In genomic region chr1:109959632-109959973, GRCh38 we compare ENCODE assay signal across 2 cellular contexts.
TF ChIP-seq lines count a peak whose summit lies in the region.

No MANE protein-coding gene starts in this region.

TF ChIP-seq in HCT116, 20 proteins besides CTCF, POLR2A, EP300 and RAD21:
- TF ChIP-seq REST (IDR thresholded peaks at IDR 0.05; ENCODE audit: low read depth), result no peak
- TF ChIP-seq EGR1 (IDR thresholded peaks at IDR 0.05; ENCODE audit: low read depth), result no peak
- TF ChIP-seq MAX (IDR thresholded peaks at IDR 0.05), result no peak
- TF ChIP-seq FOSL1 (IDR thresholded peaks at IDR 0.05; ENCODE audit: low read depth), result no peak
- TF ChIP-seq EZH2 (IDR thresholded peaks at IDR 0.05), result no peak
- TF ChIP-seq SP1 (IDR thresholded peaks at IDR 0.05; ENCODE audit: low read depth), result no peak
- no peak for TF ChIP-seq ELF1 (IDR thresholded peaks at IDR 0.05; ENCODE audit: borderline replicate concordance, low read depth)
- TF ChIP-seq ZBTB33 (IDR thresholded peaks at IDR 0.05; ENCODE audit: extremely low read depth, insufficient replicate concordance, low read length), result no peak
- TF ChIP-seq SIN3A (IDR thresholded peaks at IDR 0.05; ENCODE audit: low read depth), result no peak
- no peak for TF ChIP-seq JUND (IDR thresholded peaks at IDR 0.05)
- TF ChIP-seq TCF7L2 (IDR thresholded peaks at IDR 0.05; ENCODE audit: borderline replicate concordance, extremely low read depth, insufficient read depth, insufficient read length), result no peak
- TF ChIP-seq EZH2phosphoT487 (IDR thresholded peaks at IDR 0.05; ENCODE audit: borderline replicate concordance), result no peak

TF ChIP-seq in HepG2, 621 proteins besides CTCF, POLR2A, EP300 and RAD21:
- 0 out of 4 replicates have a peak, but pooled peaks of 1 of the 2 experiments have one; percentile 7 for TF ChIP-seq HMGXB4 (CRISPR knock-in tag; IDR thresholded peaks at IDR 0.05; ENCODE audit: borderline replicate concordance in 1 of 2, low read depth in 1 of 2)
- TF ChIP-seq CHD4 (IDR thresholded peaks at IDR 0.05; ENCODE audit: borderline replicate concordance, low read length), result no peak
- TF ChIP-seq SP4 (CRISPR knock-in tag; IDR thresholded peaks at IDR 0.05), result 0 out of 2 replicates have a peak, but pooled peaks have one; percentile 30
- no peak for TF ChIP-seq CREB1 (IDR thresholded peaks at IDR 0.05)
- no peak; the same call in 1 of the 2 replicates for TF ChIP-seq CREB1 (CRISPR knock-in tag; IDR thresholded peaks at IDR 0.05)
TF ChIP-seq in HepG2: peak in this region for 2.
